Comparison of ENCODE assay signal across 31 cellular contexts in the genomic region with DNA sequence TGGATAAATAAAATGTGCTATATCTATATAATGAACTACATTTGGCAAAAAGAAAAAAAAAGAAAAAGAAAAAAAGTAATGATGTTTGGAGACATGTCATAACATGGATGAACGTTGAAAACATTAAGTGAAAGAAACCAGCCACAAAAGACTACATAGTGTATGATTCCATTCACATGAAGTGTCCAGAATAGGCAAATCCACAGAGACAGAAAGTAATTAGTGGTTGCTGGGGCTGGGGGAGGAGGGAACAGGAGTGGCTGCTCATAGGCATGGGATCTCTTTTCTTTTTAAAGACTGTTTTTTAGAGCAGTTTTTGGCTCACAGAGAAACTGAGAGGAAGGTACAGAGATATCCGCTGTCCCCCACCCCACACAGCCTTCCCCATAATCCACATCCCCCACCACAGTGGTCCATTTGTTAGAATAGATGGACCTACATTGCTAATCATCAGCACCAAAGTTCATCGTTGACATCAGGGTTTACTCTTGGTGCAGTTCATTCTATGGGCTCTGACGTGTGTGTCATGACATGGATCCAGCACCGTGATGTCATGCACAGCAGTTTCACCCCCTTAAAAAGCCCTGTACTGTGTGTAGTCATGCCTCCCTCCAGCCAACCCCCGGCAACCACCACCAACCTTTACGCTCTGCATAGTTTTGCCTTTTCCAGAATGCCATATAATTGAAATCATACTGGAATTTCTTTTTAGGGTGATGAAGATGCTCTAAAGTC.
"Had no signal": no experiment of that assay in that cellular context is flagged by ENCODE, and none has a peak within 500 bp of the region (broad histone marks: within the 10 kb centered on the region; RNA-seq: fewer than 3 reads in every experiment).

No MANE protein-coding gene starts in this region.

- DNase-seq: activated CD4-positive, alpha-beta T cell treated with anti-CD3 and anti-CD28 coated beads for 1 hour; activated CD4-positive, alpha-beta T cell treated with anti-CD3 and anti-CD28 coated beads, Interleukin-2, amount 10 ng/mL, durations not matched to agents 7 days and 5 days; activated CD8-positive, alpha-beta memory T cell treated with anti-CD3 and anti-CD28 coated beads, Interleukin-2, amount 10 ng/mL, durations not matched to agents 7 days and 5 days; activated CD8-positive, alpha-beta T cell treated with anti-CD3 and anti-CD28 coated beads, Interleukin-2, amount 10 ng/mL, durations not matched to agents 7 days and 5 days; activated T-cell treated with anti-CD3 and anti-CD28 coated beads, Interleukin-2, amount 50 U/mL, for 48 hours; cerebellar nuclear complex; colonic mucosa; effector memory CD4-positive, alpha-beta T cell; erythroblast; head of caudate nucleus; hippocampal formation; kidney; left colon; naive thymus-derived CD8-positive, alpha-beta T cell; occipital lobe; stimulated activated CD4-positive, alpha-beta T cell treated with anti-CD3 and anti-CD28 coated beads, Interleukin-12 subunit alpha, Interleukin-12 subunit beta, amount 100 ng/mL, for 4 hours; stimulated activated CD4-positive, alpha-beta T cell treated with anti-CD3 and anti-CD28 coated beads, Interleukin-4, amount 100 ng/mL, for 24 hours; substantia nigra; T-helper 17 cell; T1000 had no signal

- H3K36me3 Mint-ChIP-seq: activated CD8-positive, alpha-beta memory T cell treated with anti-CD3 and anti-CD28 coated beads, Interleukin-2, amount 10 ng/mL, durations not matched to agents 7 days and 5 days; activated naive CD4-positive, alpha-beta T cell treated with anti-CD3 and anti-CD28 coated beads, Interleukin-2, amount 50 U/mL, for 72 hours; memory B cell; naive thymus-derived CD8-positive, alpha-beta T cell; neural progenitor cell; stimulated activated effector memory CD8-positive, alpha-beta T cell treated with anti-CD3 and anti-CD28 coated beads, Interleukin-12 subunit alpha, Interleukin-12 subunit beta, amount 100 ng/mL, for 72 hours; type B pancreatic cell; WTC11 had no signal

- H3K9me3 ChIP-seq: colonic mucosa, vagina had no signal

- H3K36me3 ChIP-seq: cardiac muscle cell, colonic mucosa, neural progenitor cell, right atrium auricular region, vagina had no signal

- H3K9ac ChIP-seq: neural progenitor cell had no signal

- H3K4me1 ChIP-seq: colonic mucosa, neural progenitor cell, right atrium auricular region, vagina had no signal

- H3K4me2 ChIP-seq: neural progenitor cell had no signal

- ATAC-seq: activated CD8-positive, alpha-beta memory T cell treated with anti-CD3 and anti-CD28 coated beads, Interleukin-2, amount 10 ng/mL, durations not matched to agents 7 days and 5 days; activated CD8-positive, alpha-beta T cell treated with anti-CD3 and anti-CD28 coated beads, Interleukin-2, amount 10 ng/mL, durations not matched to agents 7 days and 5 days; activated naive CD4-positive, alpha-beta T cell treated with anti-CD3 and anti-CD28 coated beads, Interleukin-2, amount 50 U/mL, for 72 hours; left colon; naive thymus-derived CD8-positive, alpha-beta T cell; stimulated activated effector memory CD8-positive, alpha-beta T cell treated with anti-CD3 and anti-CD28 coated beads, Interleukin-12 subunit alpha, Interleukin-12 subunit beta, amount 100 ng/mL, for 72 hours; T-helper 17 cell; WTC11 had no signal

- H3K9me3 Mint-ChIP-seq: activated CD4-positive, alpha-beta T cell treated with anti-CD3 and anti-CD28 coated beads, Interleukin-2, amount 10 ng/mL, durations not matched to agents 7 days and 5 days; activated naive CD4-positive, alpha-beta T cell treated with anti-CD3 and anti-CD28 coated beads, Interleukin-2, amount 50 U/mL, for 72 hours; activated T-helper 2 cell treated with anti-CD3 and anti-CD28 coated beads, Interferon-gamma antibody, Interleukin-2, Interleukin-4, amounts not matched to agents 10 μg/mL and 5 μg/mL and 100 μg/mL, durations not matched to agents 14 hours and 24 hours and 36 hours; memory B cell; naive thymus-derived CD8-positive, alpha-beta T cell; stimulated activated effector memory CD8-positive, alpha-beta T cell treated with anti-CD3 and anti-CD28 coated beads, Interleukin-12 subunit alpha, Interleukin-12 subunit beta, amount 100 ng/mL, for 72 hours; stimulated activated naive CD8-positive, alpha-beta T cell treated with anti-CD3 and anti-CD28 coated beads, Interleukin-15, Interleukin-2, amounts not matched to agents 100 ng/mL and 50 ng/mL, for 24 hours had no signal

- H3K27ac Mint-ChIP-seq: activated CD4-positive, alpha-beta T cell treated with anti-CD3 and anti-CD28 coated beads, Interleukin-2, amount 10 ng/mL, durations not matched to agents 7 days and 5 days; activated CD8-positive, alpha-beta memory T cell treated with anti-CD3 and anti-CD28 coated beads, Interleukin-2, amount 10 ng/mL, durations not matched to agents 7 days and 5 days; activated CD8-positive, alpha-beta T cell treated with anti-CD3 and anti-CD28 coated beads, Interleukin-2, amount 10 ng/mL, durations not matched to agents 7 days and 5 days; activated naive CD4-positive, alpha-beta T cell treated with anti-CD3 and anti-CD28 coated beads, Interleukin-2, amount 50 U/mL, for 72 hours; activated T-helper 2 cell treated with anti-CD3 and anti-CD28 coated beads, Interferon-gamma antibody, Interleukin-2, Interleukin-4, amounts not matched to agents 10 μg/mL and 5 μg/mL and 100 μg/mL, durations not matched to agents 14 hours and 24 hours and 36 hours; memory B cell; naive thymus-derived CD8-positive, alpha-beta T cell; neural progenitor cell; stimulated activated effector memory CD8-positive, alpha-beta T cell treated with anti-CD3 and anti-CD28 coated beads, Interleukin-12 subunit alpha, Interleukin-12 subunit beta, amount 100 ng/mL, for 72 hours; stimulated activated naive CD8-positive, alpha-beta T cell treated with anti-CD3 and anti-CD28 coated beads, Interleukin-15, Interleukin-2, amounts not matched to agents 100 ng/mL and 50 ng/mL, for 24 hours; T-helper 17 cell; type B pancreatic cell; WTC11 had no signal

- H2AFZ ChIP-seq: neural progenitor cell had no signal

- H3K27me3 ChIP-seq: cardiac muscle cell, colonic mucosa, neural progenitor cell, right atrium auricular region, vagina had no signal

- H3K27ac ChIP-seq: cardiac muscle cell, colonic mucosa, neural progenitor cell, right atrium auricular region, vagina had no signal

- H3K27me3 Mint-ChIP-seq: activated CD4-positive, alpha-beta T cell treated with anti-CD3 and anti-CD28 coated beads, Interleukin-2, amount 10 ng/mL, durations not matched to agents 7 days and 5 days; type B pancreatic cell had no signal

- FAIRE-seq: kidney had no signal

- H3K4me3 Mint-ChIP-seq: activated CD4-positive, alpha-beta T cell treated with anti-CD3 and anti-CD28 coated beads, Interleukin-2, amount 10 ng/mL, durations not matched to agents 7 days and 5 days; activated CD8-positive, alpha-beta memory T cell treated with anti-CD3 and anti-CD28 coated beads, Interleukin-2, amount 10 ng/mL, durations not matched to agents 7 days and 5 days; activated CD8-positive, alpha-beta T cell treated with anti-CD3 and anti-CD28 coated beads, Interleukin-2, amount 10 ng/mL, durations not matched to agents 7 days and 5 days; memory B cell; naive thymus-derived CD8-positive, alpha-beta T cell; neural progenitor cell; stimulated activated effector memory CD8-positive, alpha-beta T cell treated with anti-CD3 and anti-CD28 coated beads, Interleukin-12 subunit alpha, Interleukin-12 subunit beta, amount 100 ng/mL, for 72 hours; stimulated activated naive CD8-positive, alpha-beta T cell treated with anti-CD3 and anti-CD28 coated beads, Interleukin-15, Interleukin-2, amounts not matched to agents 100 ng/mL and 50 ng/mL, for 24 hours; T-helper 17 cell; type B pancreatic cell; WTC11 had no signal

- H3K4me3 ChIP-seq: cardiac muscle cell, colonic mucosa, neural progenitor cell, right atrium auricular region, vagina had no signal

- H3K4me1 Mint-ChIP-seq: activated CD4-positive, alpha-beta T cell treated with anti-CD3 and anti-CD28 coated beads, Interleukin-2, amount 10 ng/mL, durations not matched to agents 7 days and 5 days; activated CD8-positive, alpha-beta memory T cell treated with anti-CD3 and anti-CD28 coated beads, Interleukin-2, amount 10 ng/mL, durations not matched to agents 7 days and 5 days; memory B cell; naive thymus-derived CD8-positive, alpha-beta T cell; neural progenitor cell; stimulated activated effector memory CD8-positive, alpha-beta T cell treated with anti-CD3 and anti-CD28 coated beads, Interleukin-12 subunit alpha, Interleukin-12 subunit beta, amount 100 ng/mL, for 72 hours; T-helper 17 cell; WTC11 had no signal
